In the genomic region with DNA sequence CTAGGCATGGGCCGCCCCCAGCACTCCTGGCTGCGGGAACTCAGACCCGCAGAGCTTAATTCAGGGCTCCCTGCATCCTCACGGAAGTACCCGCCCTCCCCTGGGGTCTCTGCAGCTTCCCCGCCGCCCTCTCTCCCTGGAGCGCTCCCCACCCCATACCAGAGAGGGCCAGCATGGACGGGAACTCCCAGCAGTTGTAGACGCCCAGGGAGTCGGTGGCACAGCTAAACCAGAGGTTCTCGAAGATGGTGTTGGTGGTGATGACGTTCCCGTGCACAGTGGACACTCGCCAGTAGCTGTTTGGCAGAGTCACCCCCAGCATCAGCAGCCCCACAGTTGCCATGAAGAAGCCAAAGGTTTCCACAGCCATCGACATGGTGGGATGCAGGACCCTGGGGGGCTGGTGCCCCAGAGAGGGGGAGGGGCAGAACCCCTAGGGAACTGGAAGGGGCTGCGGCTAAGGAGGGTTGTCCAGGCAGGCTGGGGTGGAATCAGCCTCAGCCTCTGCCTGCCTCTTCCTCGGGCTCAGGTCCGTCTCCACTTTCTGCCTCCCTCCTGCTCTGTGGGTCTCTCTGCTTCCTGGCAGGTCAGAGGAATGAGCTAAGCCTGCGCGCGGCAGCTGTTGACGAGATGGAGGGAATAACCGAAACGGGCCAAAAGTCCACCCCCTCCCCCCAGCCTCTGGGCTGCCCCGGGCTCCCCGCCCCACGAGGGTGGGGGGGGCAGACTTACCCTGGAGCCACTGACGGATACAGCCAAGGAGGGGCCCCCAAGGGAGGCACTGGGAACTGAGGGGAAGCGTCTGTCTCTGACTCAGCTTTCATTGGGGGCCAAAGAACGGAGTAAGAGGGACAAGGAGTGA, we compare ENCODE assay signal across 9 cellular contexts. TPM values are rescaled to one million over a fixed set of nuclear protein-coding genes. Genes with fewer than 3 reads are reported as not detected.
DNase-seq lines count a peak whose midpoint lies in the region; ATAC-seq and TF ChIP-seq lines count a peak whose summit lies in the region.
"Had no signal": no experiment of that assay in that cellular context is flagged by ENCODE, and none has a peak within 500 bp of the region (broad histone marks: within the 10 kb centered on the region; RNA-seq: fewer than 3 reads in every experiment).

A gene with protein sequence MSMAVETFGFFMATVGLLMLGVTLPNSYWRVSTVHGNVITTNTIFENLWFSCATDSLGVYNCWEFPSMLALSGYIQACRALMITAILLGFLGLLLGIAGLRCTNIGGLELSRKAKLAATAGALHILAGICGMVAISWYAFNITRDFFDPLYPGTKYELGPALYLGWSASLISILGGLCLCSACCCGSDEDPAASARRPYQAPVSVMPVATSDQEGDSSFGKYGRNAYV (minus strand): TSS at position 597 of the 862 bp plus-strand sequence. CDS start 221 bp downstream, at position 376.

- H3K27me3 ChIP-seq in CD4-positive, alpha-beta T cell (ENCODE audit: control insufficient read depth, insufficient read depth, low read length): no peaks in the 10 kb centered on the region
- no peaks in the 10 kb centered on the region for H3K27me3 ChIP-seq in ovary

- no peak for TF ChIP-seq EP300 in ovary (IDR thresholded peaks at IDR 0.05)

- H3K4me1 ChIP-seq in ovary (ENCODE audit: insufficient read depth): peaks cover under 1% of the 10 kb centered on the region

- no peak for TF ChIP-seq POLR2A in ovary (IDR thresholded peaks at IDR 0.05)

- intact Hi-C loops in CD4-positive, alpha-beta T cell (cut with DNase I, micrococcal nuclease): no loop called here
- intact Hi-C loops in ovary (cut with DNase I): no loop called here

- no peak for ATAC-seq in CD4-positive, alpha-beta T cell (ENCODE audit: poor library complexity)
- no peak for ATAC-seq in T-helper 17 cell
- ATAC-seq in HG02759 (IDR thresholded peaks at IDR 0.05; ENCODE audit: unreplicated experiment): no peak

- no peaks in the 10 kb centered on the region for H3K9me3 Mint-ChIP-seq in CD4-positive, alpha-beta T cell
- H3K9me3 Mint-ChIP-seq: dendritic cell treated with granulocyte-macrophage colony-stimulating factor and Interleukin-4, amounts not matched to agents 40 ng/mL and 50 ng/mL, for 4 days had no signal

- H3K4me3 Mint-ChIP-seq in CD4-positive, alpha-beta T cell: no peak within 1 kb of the TSS
- H3K4me3 Mint-ChIP-seq in T-helper 17 cell: no peak within 1 kb of the TSS
- H3K4me3 Mint-ChIP-seq: dendritic cell treated with granulocyte-macrophage colony-stimulating factor and Interleukin-4, amounts not matched to agents 40 ng/mL and 50 ng/mL, for 4 days had no signal

- CTCF ChIA-PET in CD4-positive, alpha-beta T cell (lab: Charles Lee): no interaction called here
- CTCF ChIA-PET in HEK293T (lab: Yijun Ruan, JAX): no interaction called here

- H3K9me3 ChIP-seq in CD4-positive, alpha-beta T cell (ENCODE audit: control insufficient read depth, low read length): no peaks in the 10 kb centered on the region
- no peaks in the 10 kb centered on the region for H3K9me3 ChIP-seq in T-helper 17 cell (ENCODE audit: control insufficient read depth, low read length, poor library complexity, severe bottlenecking)
- H3K9me3 ChIP-seq in ovary: no peaks in the 10 kb centered on the region

- H3K36me3 ChIP-seq in ovary: no peaks in the 10 kb centered on the region

- H3K4me1 Mint-ChIP-seq in CD4-positive, alpha-beta T cell (ENCODE audit: low read depth): peaks cover 8% of the 10 kb centered on the region
- H3K4me1 Mint-ChIP-seq in T-helper 17 cell: peaks cover 5% of the 10 kb centered on the region

- 59 to 60% (median 60%) methylated on average over 20 to 31 of the region's 31 CpGs for WGBS in ovary, 3 donors

- DNase-seq in CD4-positive, alpha-beta T cell: no peak
- DNase-seq in T-helper 17 cell: no peak
- DNase-seq in fibroblast of villous mesenchyme (ENCODE audit: low read depth): peak; percentile 52
- DNase-seq in ovary: peak; percentile 55 to 82 (median 65)
- no peak for DNase-seq in H4 (ENCODE audit: low spot score)
- no peak for DNase-seq in HEK293T (ENCODE audit: extremely low spot score)
- no peak for DNase-seq in activated CD4-positive, alpha-beta T cell treated with anti-CD3 and anti-CD28 coated beads for 1 hour

- no peak within 1 kb of the TSS for H3K4me3 ChIP-seq in fibroblast of villous mesenchyme (ENCODE audit: low read depth, low read length)
- H3K4me3 ChIP-seq in ovary: peak within 1 kb of the TSS; percentile 18

- no peak within 1 kb of the TSS for H3K27ac Mint-ChIP-seq in CD4-positive, alpha-beta T cell
- no peak within 1 kb of the TSS for H3K27ac Mint-ChIP-seq in T-helper 17 cell
- H3K27ac Mint-ChIP-seq: dendritic cell treated with granulocyte-macrophage colony-stimulating factor and Interleukin-4, amounts not matched to agents 40 ng/mL and 50 ng/mL, for 4 days had no signal

- POLR2A ChIA-PET in CD4-positive, alpha-beta T cell (lab: Charles Lee): interaction anchor here (1.2 kb wide), 1 partner anchor 19 kb away, joined by 4 read pairs; the partner anchor contains the start of genes PLOD3 and ZNHIT1
- POLR2A ChIA-PET in HEK293T (lab: Yijun Ruan, JAX): interaction anchor here (0.8 to 1.4 kb wide), 2 partner anchors 20 to 45 kb away, joined by 3 to 4 read pairs; partner anchors contain the start of genes PLOD3 and ZNHIT1

- no peak within 1 kb of the TSS for H3K27ac ChIP-seq in CD4-positive, alpha-beta T cell (ENCODE audit: low read depth, low read length)
- H3K27ac ChIP-seq in ovary: peak within 1 kb of the TSS; percentile 59 to 62

- H3K36me3 Mint-ChIP-seq in CD4-positive, alpha-beta T cell (ENCODE audit: low read depth): peaks cover 19% of the 10 kb centered on the region
- H3K36me3 Mint-ChIP-seq in T-helper 17 cell (ENCODE audit: low read depth): no peaks in the 10 kb centered on the region

- H3K27me3 Mint-ChIP-seq in CD4-positive, alpha-beta T cell: no peaks in the 10 kb centered on the region
- no peaks in the 10 kb centered on the region for H3K27me3 Mint-ChIP-seq in T-helper 17 cell

- no peak for TF ChIP-seq CTCF in CD4-positive, alpha-beta T cell (IDR thresholded peaks at IDR 0.05)
- TF ChIP-seq CTCF in fibroblast of villous mesenchyme (IDR thresholded peaks at IDR 0.05; ENCODE audit: insufficient read depth, low read depth, low read length) (no peak), ovary (IDR thresholded peaks at IDR 0.05) (no peak)

TF ChIP-seq in HEK293T, 16 proteins besides CTCF, POLR2A, EP300 and RAD21:
- TF ChIP-seq ELF4 (IDR thresholded peaks at IDR 0.05) (no peak), ARNT (IDR thresholded peaks at IDR 0.05) (no peak), HDGF (IDR thresholded peaks at IDR 0.05; ENCODE audit: borderline replicate concordance) (no peak), TARDBP (IDR thresholded peaks at IDR 0.05) (no peak), BHLHE40 (IDR thresholded peaks at IDR 0.05; ENCODE audit: borderline replicate concordance) (no peak), SUZ12 (IDR thresholded peaks at IDR 0.05) (no peak), SP1 (IDR thresholded peaks at IDR 0.05) (no peak), FOXM1 (IDR thresholded peaks at IDR 0.05; ENCODE audit: borderline replicate concordance) (no peak)
- TF ChIP-seq, protein P1, sequence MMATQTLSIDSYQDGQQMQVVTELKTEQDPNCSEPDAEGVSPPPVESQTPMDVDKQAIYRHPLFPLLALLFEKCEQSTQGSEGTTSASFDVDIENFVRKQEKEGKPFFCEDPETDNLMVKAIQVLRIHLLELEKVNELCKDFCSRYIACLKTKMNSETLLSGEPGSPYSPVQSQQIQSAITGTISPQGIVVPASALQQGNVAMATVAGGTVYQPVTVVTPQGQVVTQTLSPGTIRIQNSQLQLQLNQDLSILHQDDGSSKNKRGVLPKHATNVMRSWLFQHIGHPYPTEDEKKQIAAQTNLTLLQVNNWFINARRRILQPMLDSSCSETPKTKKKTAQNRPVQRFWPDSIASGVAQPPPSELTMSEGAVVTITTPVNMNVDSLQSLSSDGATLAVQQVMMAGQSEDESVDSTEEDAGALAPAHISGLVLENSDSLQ (IDR thresholded peaks at IDR 0.05): no peak

RNA-seq across cellular contexts. Expression of the gene that starts here (rescaled TPM):
- total RNA-seq in CD4-positive, alpha-beta T cell: 10 to 100 TPM; 12.6 to 15.2 TPM
- total RNA-seq in T-helper 17 cell: 10 to 100 TPM; 17.3 to 23.0 TPM
- total RNA-seq in fibroblast of villous mesenchyme: 3.2 and 4.7 TPM in 2 replicates
- 100 to 1,000 TPM in 1 of 7 donors, 10 to 100 TPM in 4, 1 to 10 TPM in 2; 9.0 to 225 (median 11.7) TPM for total RNA-seq in ovary
- polyA plus RNA-seq in ovary: 10 to 100 TPM in 1 of 2 donors, 1 to 10 TPM in 1; 3.6 to 14.6 TPM
- total RNA-seq in H4 (2014; rRNA removed; shearing (Covaris generic)): 0.99 and 6.0 TPM in 2 replicates

Comparison
In these comparisons a context has a peak if more than half of its experiments do, and no peak if none do; other contexts are left out.
1. DNase-seq: peak in fibroblast of villous mesenchyme (single experiment) and ovary (5 of 5); none in CD4-positive, alpha-beta T cell (0 of 10), T-helper 17 cell (0 of 3), H4 (single experiment), HEK293T (single experiment) and activated CD4-positive, alpha-beta T cell treated with anti-CD3 and anti-CD28 coated beads for 1 hour (single experiment).